ENCODE assay signal across 24 cellular contexts in genomic region chr21:27507695-27508094, GRCh38.
"Had no signal": no experiment of that assay in that cellular context is flagged by ENCODE, and none has a peak within 500 bp of the region (broad histone marks: within the 10 kb centered on the region; RNA-seq: fewer than 3 reads in every experiment).

No MANE protein-coding gene starts in this region.

- H3K4me3 ChIP-seq: ascending aorta, cardiac muscle cell, MG63, Peyer's patch, SJSA1 had no signal

- DNase-seq: activated CD4-positive, alpha-beta T cell treated with anti-CD3 and anti-CD28 coated beads for 4 hours; activated CD8-positive, alpha-beta memory T cell treated with anti-CD3 and anti-CD28 coated beads, Interleukin-2, amount 50 U/mL, for 4 hours; activated CD8-positive, alpha-beta T cell treated with anti-CD3 and anti-CD28 coated beads for 36 hours; activated gamma-delta T cell treated with Interleukin-2 at 50 U/mL for 16 hours; activated naive CD4-positive, alpha-beta T cell treated with anti-CD3 and anti-CD28 coated beads, Interleukin-2, amount 50 U/mL, for 16 hours; activated naive CD8-positive, alpha-beta T cell treated with anti-CD3 and anti-CD28 coated beads, Interleukin-2, amount 10 ng/mL, durations not matched to agents 7 days and 5 days; activated T-cell treated with anti-CD3 and anti-CD28 coated beads, Interleukin-2, amount 50 U/mL, for 72 hours; KBM-7; MG63; NCI-H1105; NCI-H1436; NCI-H187; NCI-H2081 treated with DMSO at 0.1 percent for 48 hours; NCI-H446; NCI-H524; Peyer's patch; Right ventricle myocardium superior; SW 1271 had no signal

- ATAC-seq: activated CD4-positive, CD25-positive, alpha-beta regulatory T cell treated with anti-CD3 and anti-CD28 coated beads, Interleukin-2, amount 50 U/mL, for 24 hours; activated CD8-positive, alpha-beta T cell treated with anti-CD3 and anti-CD28 coated beads for 36 hours; activated T-cell treated with anti-CD3 and anti-CD28 coated beads, Interleukin-2, amount 50 U/mL, for 72 hours; SK-N-SH treated with all-trans-retinoic acid at 6 μM for 48 hours had no signal

- H3K9me3 ChIP-seq: ascending aorta, Peyer's patch, SJSA1 had no signal

- H3K4me1 ChIP-seq: ascending aorta, Peyer's patch had no signal

- H3K27me3 ChIP-seq: ascending aorta, cardiac muscle cell, MG63, Peyer's patch, SJSA1 had no signal

- H3K36me3 ChIP-seq: ascending aorta, cardiac muscle cell, Peyer's patch, SJSA1 had no signal

- H3K27ac ChIP-seq: ascending aorta, cardiac muscle cell, Peyer's patch, RWPE1, SJSA1 had no signal
